1 cellular context compared by ENCODE assay signal in the genomic region with DNA sequence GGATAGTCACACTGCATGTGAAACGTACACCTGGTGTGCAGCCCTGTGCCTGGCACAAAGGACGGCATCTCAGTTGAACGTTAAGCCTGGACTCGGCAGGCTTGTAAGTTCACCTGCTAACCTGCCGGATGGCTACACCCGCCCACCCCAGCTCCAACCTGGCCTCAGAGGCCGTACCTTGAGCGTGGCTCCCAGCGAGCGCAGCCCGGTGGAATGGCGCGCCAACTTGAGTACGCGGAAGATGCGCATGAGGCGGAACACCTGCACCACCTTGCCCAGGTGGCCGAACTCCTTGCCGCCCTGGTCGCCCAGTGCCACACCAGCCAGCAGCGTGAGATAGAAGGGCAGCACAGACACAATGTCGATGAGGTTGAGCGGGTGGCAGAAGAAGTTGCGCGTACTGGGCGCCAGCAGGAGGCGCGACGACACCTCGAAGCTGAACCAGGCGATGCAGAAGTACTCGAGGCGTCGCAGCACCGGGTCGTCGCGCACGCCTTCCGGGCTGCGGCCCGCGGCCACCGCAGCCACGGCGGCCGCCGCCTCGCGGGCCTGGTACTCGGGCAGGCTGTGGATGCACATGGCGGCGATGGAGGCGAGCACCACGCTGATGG.
TF ChIP-seq lines count a peak whose summit lies in the region.

No MANE protein-coding gene starts in this region.

TF ChIP-seq in endothelial cell of umbilical vein, 7 proteins besides CTCF, POLR2A, EP300 and RAD21:
- no peak for TF ChIP-seq POLR2AphosphoS5 (IDR thresholded peaks at IDR 0.05; ENCODE audit: insufficient read depth, low read depth, low read length)
- TF ChIP-seq, protein P1, sequence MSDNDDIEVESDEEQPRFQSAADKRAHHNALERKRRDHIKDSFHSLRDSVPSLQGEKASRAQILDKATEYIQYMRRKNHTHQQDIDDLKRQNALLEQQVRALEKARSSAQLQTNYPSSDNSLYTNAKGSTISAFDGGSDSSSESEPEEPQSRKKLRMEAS (IDR thresholded peaks at IDR 0.05; ENCODE audit: insufficient read depth, insufficient read length): peak; percentile 32
